In the genomic region with DNA sequence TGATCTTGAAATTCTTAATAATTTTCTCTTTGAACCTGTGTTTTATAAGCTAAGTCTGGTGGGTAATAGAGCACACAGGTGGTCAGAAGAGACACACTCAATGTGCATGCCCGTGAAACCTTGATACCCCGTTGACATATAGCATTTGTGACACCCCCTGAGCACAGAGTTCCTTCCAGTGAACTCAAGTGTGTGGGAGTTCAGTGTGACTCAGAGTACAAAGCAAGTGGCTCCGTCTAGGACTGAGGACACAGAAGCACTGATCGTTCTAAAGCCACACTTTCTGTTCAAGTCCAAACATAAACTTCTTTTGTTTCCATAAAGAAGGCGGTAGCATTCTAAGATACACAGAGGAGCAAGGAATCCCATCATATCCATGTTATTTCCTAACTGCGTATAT, we compare ENCODE assay signal across 31 cellular contexts.
DNase-seq lines count a peak whose midpoint lies in the region; ATAC-seq, FAIRE-seq and TF ChIP-seq lines count a peak whose summit lies in the region.
"Had no signal": no experiment of that assay in that cellular context is flagged by ENCODE, and none has a peak within 500 bp of the region (broad histone marks: within the 10 kb centered on the region; RNA-seq: fewer than 3 reads in every experiment).

No MANE protein-coding gene starts in this region.

- peak; percentile 74 to 94 for ATAC-seq in lower lobe of right lung
- no peak for ATAC-seq in HG02763 (IDR thresholded peaks at IDR 0.05; ENCODE audit: unreplicated experiment)
- ATAC-seq: activated naive CD8-positive, alpha-beta T cell treated with anti-CD3 and anti-CD28 coated beads, Interleukin-2, amount 50 U/mL, for 24 hours; body of pancreas; CD8-positive, alpha-beta T cell; heart right ventricle; stimulated activated naive CD8-positive, alpha-beta T cell treated with anti-CD3 and anti-CD28 coated beads, Interleukin-15, amount 100 ng/mL, for 72 hours had no signal

- WGBS in mammary epithelial cell (ENCODE audit: low coverage, missing lambda C conversion rate), result 33% methylated on average over 5 of the region's 6 CpGs
- 71 to 79% (median 72%) methylated on average over 6 of the region's 6 CpGs for WGBS in small intestine, 3 donors

- H3K4me3 Mint-ChIP-seq in MCF 10A (ENCODE audit: unreplicated experiment), result no peak overlapping the region
- H3K4me3 Mint-ChIP-seq: activated naive CD8-positive, alpha-beta T cell treated with anti-CD3 and anti-CD28 coated beads, Interleukin-2, amount 50 U/mL, for 24 hours; activated T-cell treated with anti-CD3 and anti-CD28 coated beads, Interleukin-2, amount 50 U/mL, for 24 hours; CD8-positive, alpha-beta T cell; H9; stimulated activated naive CD8-positive, alpha-beta T cell treated with anti-CD3 and anti-CD28 coated beads, Interleukin-15, amount 100 ng/mL, for 72 hours had no signal

- H3K9me3 ChIP-seq in breast epithelium (no peaks in the 10 kb centered on the region), mammary epithelial cell (replicated peaks; ENCODE audit: insufficient read depth, low read length) (no peaks in the 10 kb centered on the region), lower lobe of right lung (no peaks in the 10 kb centered on the region), small intestine (ENCODE audit: control insufficient read depth, low read depth) (no peaks in the 10 kb centered on the region), uterus (no peaks in the 10 kb centered on the region)
- H3K9me3 ChIP-seq: body of pancreas, heart right ventricle, prostate gland had no signal

- H2AFZ ChIP-seq in mammary epithelial cell (ENCODE audit: low read depth, low read length), result no peak overlapping the region

- no peaks in the 10 kb centered on the region for H3K27me3 Mint-ChIP-seq in MCF 10A (ENCODE audit: insufficient read depth, unreplicated experiment)
- H3K27me3 Mint-ChIP-seq: activated naive CD8-positive, alpha-beta T cell treated with anti-CD3 and anti-CD28 coated beads, Interleukin-2, amount 50 U/mL, for 24 hours; activated T-cell treated with anti-CD3 and anti-CD28 coated beads, Interleukin-2, amount 50 U/mL, for 24 hours; stimulated activated naive CD8-positive, alpha-beta T cell treated with anti-CD3 and anti-CD28 coated beads, Interleukin-15, amount 100 ng/mL, for 72 hours had no signal

- POLR2A ChIA-PET in MCF 10A (lab: Yijun Ruan, JAX), result interaction anchor here (0.7 kb wide), 1 partner anchor 11 kb away, joined by 3 read pairs; no protein-coding TSS in a partner anchor

- H3K36me3 ChIP-seq in breast epithelium, result no peaks in the 10 kb centered on the region
- H3K36me3 ChIP-seq in mammary epithelial cell (ENCODE audit: insufficient read depth, low read length), result no peaks in the 10 kb centered on the region
- H3K36me3 ChIP-seq in lower lobe of right lung, result no peaks in the 10 kb centered on the region
- no peaks in the 10 kb centered on the region for H3K36me3 ChIP-seq in small intestine (ENCODE audit: control insufficient read depth in 2 of 2, insufficient read depth in 2 of 2, low read length in 2 of 2)
- H3K36me3 ChIP-seq in uterus, result no peaks in the 10 kb centered on the region
- H3K36me3 ChIP-seq: heart right ventricle, prostate gland, WERI-Rb-1 had no signal

- H3K27me3 ChIP-seq in breast epithelium (no peaks in the 10 kb centered on the region), mammary epithelial cell (ENCODE audit: insufficient read depth, low read length) (no peaks in the 10 kb centered on the region), lower lobe of right lung (ENCODE audit: low read depth) (no peaks in the 10 kb centered on the region), small intestine (ENCODE audit: control insufficient read depth in 2 of 2, insufficient read depth in 2 of 2, low read length in 2 of 2) (no peaks in the 10 kb centered on the region), uterus (no peaks in the 10 kb centered on the region)
- H3K27me3 ChIP-seq: body of pancreas, heart right ventricle had no signal

- CTCF ChIA-PET in MCF 10A (lab: Yijun Ruan, JAX) (no interaction called here), mammary epithelial cell (lab: Charles Lee; ENCODE audit: low non-redundant PET) (no interaction called here)

- dilution Hi-C loops in mammary epithelial cell (cut with HindIII; ENCODE audit: low sequenced_read_pairs), result no loop called here

- peaks cover 8% of the 10 kb centered on the region for H3K4me1 Mint-ChIP-seq in MCF 10A (ENCODE audit: insufficient read depth, unreplicated experiment)
- H3K4me1 Mint-ChIP-seq: activated naive CD8-positive, alpha-beta T cell treated with anti-CD3 and anti-CD28 coated beads, Interleukin-2, amount 50 U/mL, for 24 hours; H9; stimulated activated naive CD8-positive, alpha-beta T cell treated with anti-CD3 and anti-CD28 coated beads, Interleukin-15, amount 100 ng/mL, for 72 hours had no signal

- DNase-seq in MCF 10A (ENCODE audit: unreplicated experiment) (peak; percentile 40), breast epithelium (ENCODE audit: low spot score in 2 of 2) (no peak), mammary epithelial cell (peak; percentile 14), lower lobe of right lung (no peak), urothelium cell line (ENCODE audit: low spot score) (peak; percentile 27), small intestine (no peak), uterus (no peak)
- DNase-seq: activated CD4-positive, alpha-beta T cell treated with anti-CD3 and anti-CD28 coated beads for 48 hours; activated naive CD8-positive, alpha-beta T cell treated with anti-CD3 and anti-CD28 coated beads, Interleukin-2, amount 50 U/mL, for 24 hours; activated T-cell treated with anti-CD3 and anti-CD28 coated beads, Interleukin-2, amount 50 U/mL, for 24 hours; AML-193; body of pancreas; CD8-positive, alpha-beta T cell; DMS 273 treated with DMSO at 0.1 percent for 48 hours; dorsolateral prefrontal cortex; GDM1; H9; heart right ventricle; KG1; kidney glomerular epithelial cell; mesendoderm; NCI-H1436 treated with DMSO at 0.1 percent for 48 hours; SHP77 treated with DMSO at 0.1 percent for 48 hours; stimulated activated CD4-positive, alpha-beta T cell treated with anti-CD3 and anti-CD28 coated beads, Interleukin-1b, Interleukin-23, amount 100 ng/mL, for 48 hours; stimulated activated CD8-positive, alpha-beta memory T cell treated with anti-CD3 and anti-CD28 coated beads, Interleukin-4, amount 100 ng/mL, for 48 hours; stimulated activated naive CD8-positive, alpha-beta T cell treated with anti-CD3 and anti-CD28 coated beads, Interleukin-15, amount 100 ng/mL, for 72 hours; WERI-Rb-1 had no signal

- no peak overlapping the region for H3K9ac ChIP-seq in mammary epithelial cell (ENCODE audit: insufficient read depth, low read length)

- TF ChIP-seq CTCF in MCF 10A (IDR thresholded peaks at IDR 0.05; ENCODE audit: unreplicated experiment), result no peak
- no peak for TF ChIP-seq CTCF in breast epithelium (IDR thresholded peaks at IDR 0.05)
- no peak for TF ChIP-seq CTCF in mammary epithelial cell (conservative IDR thresholded peaks at IDR 0.05 in 1 of 2, IDR thresholded peaks at IDR 0.05 in 1 of 2; ENCODE audit: extremely low read depth in 1 of 2, insufficient read depth in 1 of 2, low read depth in 1 of 2, low read length in 2 of 2)
- TF ChIP-seq CTCF in lower lobe of right lung (IDR thresholded peaks at IDR 0.05), result no peak
- no peak for TF ChIP-seq CTCF in uterus (IDR thresholded peaks at IDR 0.05)

- H3K27ac Mint-ChIP-seq in MCF 10A (ENCODE audit: low read depth, unreplicated experiment), result no peak overlapping the region
- H3K27ac Mint-ChIP-seq: activated naive CD8-positive, alpha-beta T cell treated with anti-CD3 and anti-CD28 coated beads, Interleukin-2, amount 50 U/mL, for 24 hours; activated T-cell treated with anti-CD3 and anti-CD28 coated beads, Interleukin-2, amount 50 U/mL, for 24 hours; CD8-positive, alpha-beta T cell; H9; stimulated activated naive CD8-positive, alpha-beta T cell treated with anti-CD3 and anti-CD28 coated beads, Interleukin-15, amount 100 ng/mL, for 72 hours had no signal

- FAIRE-seq in urothelium cell line (lab: Jason Lieb, UNC), result peak; percentile 27
- FAIRE-seq in small intestine (lab: Jason Lieb, UNC), result no peak
- FAIRE-seq: A204.1, HTR-8/SVneo had no signal

- H3K4me1 ChIP-seq in breast epithelium, result no peaks in the 10 kb centered on the region
- H3K4me1 ChIP-seq in mammary epithelial cell (ENCODE audit: insufficient read depth, low read length), result no peaks in the 10 kb centered on the region
- H3K4me1 ChIP-seq in lower lobe of right lung, result no peaks in the 10 kb centered on the region
- no peaks in the 10 kb centered on the region for H3K4me1 ChIP-seq in small intestine (ENCODE audit: control insufficient read depth in 2 of 2, insufficient read depth in 1 of 2, low read depth in 1 of 2, low read length in 1 of 2)
- no peaks in the 10 kb centered on the region for H3K4me1 ChIP-seq in uterus
- H3K4me1 ChIP-seq: body of pancreas, heart right ventricle, prostate gland had no signal

- no peaks in the 10 kb centered on the region for H3K36me3 Mint-ChIP-seq in MCF 10A (ENCODE audit: insufficient read depth, unreplicated experiment)
- H3K36me3 Mint-ChIP-seq: CD8-positive, alpha-beta T cell had no signal

- H3K79me2 ChIP-seq in mammary epithelial cell (ENCODE audit: insufficient read depth, low read length), result no peaks in the 10 kb centered on the region

- H3K4me3 ChIP-seq in breast epithelium (no peak overlapping the region), mammary epithelial cell (replicated peaks in 1 of 3; ENCODE audit: insufficient read depth in 1 of 3, low read depth in 2 of 3, low read length in 3 of 3) (no peak overlapping the region), lower lobe of right lung (peak overlapping the region; percentile 10), small intestine (ENCODE audit: low read depth in 1 of 2, low read length in 2 of 2) (no peak overlapping the region), uterus (no peak overlapping the region)
- H3K4me3 ChIP-seq: body of pancreas, dorsolateral prefrontal cortex, heart right ventricle, prostate gland had no signal

- peak overlapping the region; percentile 64 for H3K4me2 ChIP-seq in mammary epithelial cell (ENCODE audit: insufficient read depth, low read depth, low read length)

- in situ Hi-C loops in mammary epithelial cell (cut with MboI; ENCODE audit: low sequenced_read_pairs in 2 of 2), result no loop called here

- TF ChIP-seq POLR2A in breast epithelium (IDR thresholded peaks at IDR 0.05), result no peak
- TF ChIP-seq POLR2A in uterus (IDR thresholded peaks at IDR 0.05), result no peak

- no peaks in the 10 kb centered on the region for H4K20me1 ChIP-seq in mammary epithelial cell (ENCODE audit: insufficient read depth, low read length)

- BruUV-seq in MCF 10A (replicated peaks; lab: Mats Ljungman, UMichigan) (no TSS peak), mammary epithelial cell (replicated peaks; lab: Mats Ljungman, UMichigan) (no TSS peak)

- no peaks in the 10 kb centered on the region for H3K9me3 Mint-ChIP-seq in MCF 10A (ENCODE audit: unreplicated experiment)
- H3K9me3 Mint-ChIP-seq: activated T-cell treated with anti-CD3 and anti-CD28 coated beads, Interleukin-2, amount 50 U/mL, for 24 hours; CD8-positive, alpha-beta T cell; H9; stimulated activated naive CD8-positive, alpha-beta T cell treated with anti-CD3 and anti-CD28 coated beads, Interleukin-15, amount 100 ng/mL, for 72 hours had no signal

- H3K27ac ChIP-seq in breast epithelium, result no peak overlapping the region
- no peak overlapping the region for H3K27ac ChIP-seq in mammary epithelial cell (ENCODE audit: insufficient read depth, low read depth, low read length)
- no peak overlapping the region for H3K27ac ChIP-seq in lower lobe of right lung
- H3K27ac ChIP-seq in small intestine (ENCODE audit: low read depth in 1 of 2, low read length in 1 of 2), result no peak overlapping the region
- no peak overlapping the region for H3K27ac ChIP-seq in uterus
- H3K27ac ChIP-seq: body of pancreas, dorsolateral prefrontal cortex, heart right ventricle, prostate gland, WERI-Rb-1 had no signal

- intact Hi-C loops in MCF 10A (cut with micrococcal nuclease), result no loop called here
- intact Hi-C loops in breast epithelium (cut with DNase I; ENCODE audit: low total_unique reads), result no loop called here
- intact Hi-C loops in mammary epithelial cell (cut with micrococcal nuclease), result no loop called here
- intact Hi-C loops in lower lobe of right lung (cut with DNase I), result no loop called here
- intact Hi-C loops in uterus (cut with DNase I; ENCODE audit: low total_unique reads), result no loop called here

Comparison
In these comparisons a context has a peak if more than half of its experiments do, and no peak if none do; other contexts are left out.
1. DNase-seq: peak in MCF 10A (single experiment), mammary epithelial cell (single experiment) and urothelium cell line (single experiment); none in breast epithelium (0 of 2), lower lobe of right lung (single experiment), small intestine (single experiment) and uterus (0 of 2).